Comparison of ENCODE assay signal across 2 cellular contexts in the genomic region with DNA sequence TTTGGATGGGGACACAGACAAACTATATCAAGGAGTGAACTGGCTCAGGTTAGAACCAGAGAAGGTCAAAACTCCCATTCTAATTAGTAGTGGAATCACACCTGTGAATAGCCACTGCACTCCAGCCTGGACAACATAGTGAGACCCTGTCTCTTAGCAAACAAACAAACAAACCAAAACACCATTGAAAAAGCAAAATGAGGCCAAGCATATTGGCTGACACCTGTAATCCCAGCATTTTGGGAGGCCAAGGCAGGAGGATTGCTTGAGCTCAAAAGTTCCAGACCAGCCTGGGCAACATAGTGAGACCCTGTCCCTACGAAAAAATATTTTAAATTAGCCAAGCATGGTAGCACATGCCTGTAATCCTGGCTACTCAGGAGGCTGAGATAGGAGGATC.
TF ChIP-seq lines count a peak whose summit lies in the region.

No MANE protein-coding gene starts in this region.

TF ChIP-seq in HEK293, 187 proteins besides CTCF, POLR2A, EP300 and RAD21:
- TF ChIP-seq ZNF121 (tag by site-specific recombination; IDR thresholded peaks at IDR 0.05) = peak; percentile 88
- TF ChIP-seq ZNF23 (tag by site-specific recombination; IDR thresholded peaks at IDR 0.05; ENCODE audit: borderline replicate concordance) = no peak

TF ChIP-seq in K562, 482 proteins besides CTCF, POLR2A, EP300 and RAD21:
- TF ChIP-seq, protein P1, sequence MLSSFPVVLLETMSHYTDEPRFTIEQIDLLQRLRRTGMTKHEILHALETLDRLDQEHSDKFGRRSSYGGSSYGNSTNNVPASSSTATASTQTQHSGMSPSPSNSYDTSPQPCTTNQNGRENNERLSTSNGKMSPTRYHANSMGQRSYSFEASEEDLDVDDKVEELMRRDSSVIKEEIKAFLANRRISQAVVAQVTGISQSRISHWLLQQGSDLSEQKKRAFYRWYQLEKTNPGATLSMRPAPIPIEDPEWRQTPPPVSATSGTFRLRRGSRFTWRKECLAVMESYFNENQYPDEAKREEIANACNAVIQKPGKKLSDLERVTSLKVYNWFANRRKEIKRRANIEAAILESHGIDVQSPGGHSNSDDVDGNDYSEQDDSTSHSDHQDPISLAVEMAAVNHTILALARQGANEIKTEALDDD (IDR thresholded peaks at IDR 0.05) = no peak
- TF ChIP-seq ZNF121 (CRISPR knock-in tag; conservative IDR thresholded peaks at IDR 0.05) = peak; percentile 84
TF ChIP-seq in K562: peak in this region for 1.
